In genomic region chr6:131169613-131170012, GRCh38 we compare ENCODE assay signal across 23 cellular contexts.
"Had no signal": no experiment of that assay in that cellular context is flagged by ENCODE, and none has a peak within 500 bp of the region (broad histone marks: within the 10 kb centered on the region; RNA-seq: fewer than 3 reads in every experiment).

No MANE protein-coding gene starts in this region.

- H3K27ac ChIP-seq: coronary artery, dorsolateral prefrontal cortex, esophagus muscularis mucosa, foreskin keratinocyte, gastroesophageal sphincter, heart left ventricle, hepatocyte, lower lobe of right lung had no signal

- H2AFZ ChIP-seq: hepatocyte had no signal

- H3K27ac Mint-ChIP-seq: immature natural killer cell, mesothelial cell of epicardium, naive B cell had no signal

- H3K27me3 ChIP-seq: dorsolateral prefrontal cortex, esophagus muscularis mucosa, foreskin keratinocyte, gastroesophageal sphincter, heart left ventricle, hepatocyte had no signal

- H3K4me1 ChIP-seq: esophagus muscularis mucosa, foreskin keratinocyte, gastroesophageal sphincter, lower lobe of right lung had no signal

- H3K4me3 ChIP-seq: coronary artery, dorsolateral prefrontal cortex, esophagus muscularis mucosa, gastroesophageal sphincter, heart left ventricle, hepatocyte, lower lobe of right lung, mucosa of descending colon had no signal

- H3K27me3 Mint-ChIP-seq: naive B cell had no signal

- H3K4me2 ChIP-seq: hepatocyte had no signal

- H3K9me3 ChIP-seq: esophagus muscularis mucosa, gastroesophageal sphincter, heart left ventricle, lower lobe of right lung, mucosa of descending colon had no signal

- H3K4me1 Mint-ChIP-seq: immature natural killer cell, naive B cell had no signal

- H3K4me3 Mint-ChIP-seq: immature natural killer cell, mesothelial cell of epicardium, naive B cell had no signal

- H3K9me3 Mint-ChIP-seq: immature natural killer cell, mesothelial cell of epicardium, naive B cell had no signal

- DNase-seq: dermis blood vessel endothelial cell; dorsolateral prefrontal cortex; effector CD4-positive, alpha-beta T cell; effector memory CD4-positive, alpha-beta T cell; foreskin keratinocyte; heart left ventricle; hypothalamus; immature natural killer cell; islet precursor cell; kidney; kidney glomerular epithelial cell; left colon; left ventricle myocardium superior; lower lobe of right lung; mesenchymal stem cell; mucosa of descending colon; naive B cell had no signal

- H3K79me2 ChIP-seq: hepatocyte had no signal

- ATAC-seq: foreskin keratinocyte, gastroesophageal sphincter, heart left ventricle, left colon, left lobe of liver, left ventricle myocardium superior, lower lobe of right lung, mucosa of descending colon had no signal
